8 cellular contexts compared by ENCODE assay signal in the genomic region with DNA sequence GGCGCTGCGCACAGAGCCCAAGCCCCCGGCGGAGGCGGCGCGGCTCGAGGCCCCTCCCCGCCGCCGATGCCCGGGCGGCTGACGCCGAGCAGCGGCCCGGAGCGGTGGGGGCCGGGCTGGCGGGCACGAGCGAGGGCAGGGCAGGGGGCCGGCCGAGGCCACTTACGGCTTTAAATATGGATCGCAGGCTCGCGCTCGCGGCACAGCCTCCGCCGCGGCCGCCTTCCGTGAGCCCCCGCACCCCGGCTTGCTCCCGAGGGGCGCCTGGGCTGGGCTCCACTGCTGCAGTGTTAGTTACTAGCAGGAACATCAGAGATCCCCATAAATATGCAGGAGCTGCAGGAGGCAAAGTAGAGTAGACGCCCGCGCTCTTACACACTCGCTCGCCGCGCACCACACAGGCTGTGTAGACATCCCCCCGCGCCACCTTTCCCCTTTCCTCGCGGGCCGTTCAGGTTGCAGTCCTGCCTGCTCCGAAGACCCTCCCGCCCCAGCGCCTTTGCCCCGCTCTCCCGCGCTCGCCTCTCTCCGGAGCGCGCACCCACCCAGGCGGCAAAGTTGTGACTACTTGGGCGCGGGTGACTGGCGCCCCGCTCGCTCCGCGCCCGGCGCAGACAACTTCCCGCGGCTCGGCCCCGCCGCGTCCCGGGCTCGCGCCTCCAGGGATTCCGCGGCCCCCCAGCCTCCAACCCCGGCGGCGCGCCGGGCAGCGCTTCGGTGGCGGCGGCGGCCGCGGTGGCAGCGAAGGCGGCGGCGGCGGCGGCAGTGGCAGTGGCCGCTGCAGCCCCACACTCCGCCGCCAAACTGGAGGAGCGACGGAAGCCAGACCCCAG.
A peak's percentile ranks its signal among the peaks of the same experiment; 100 is the strongest.
DNase-seq lines count a peak whose midpoint lies in the region; ATAC-seq and TF ChIP-seq lines count a peak whose summit lies in the region.

No MANE protein-coding gene starts in this region.

- in situ Hi-C loops in astrocyte of the cerebellum (cut with HindIII; ENCODE audit: low sequenced_read_pairs): no loop called here

- POLR2A ChIA-PET in OCI-LY7 (lab: Charles Lee): no interaction called here

- H4K20me1 ChIP-seq in OCI-LY7 (ENCODE audit: insufficient read depth, low read length): no peaks in the 10 kb centered on the region

- no peak for TF ChIP-seq CTCF in GM12864 (IDR thresholded peaks at IDR 0.05; ENCODE audit: low read depth, low read length, missing control alignments)
- TF ChIP-seq CTCF in astrocyte of the cerebellum (IDR thresholded peaks at IDR 0.05; ENCODE audit: low read depth, low read length, missing control alignments): no peak
- TF ChIP-seq CTCF in OCI-LY7 (conservative IDR thresholded peaks at IDR 0.05; ENCODE audit: low read length): no peak

- no peak overlapping the region for H2AFZ ChIP-seq in OCI-LY7 (ENCODE audit: low read length)

- no peaks in the 10 kb centered on the region for H3K36me3 ChIP-seq in SJSA1
- no peaks in the 10 kb centered on the region for H3K36me3 ChIP-seq in OCI-LY7 (ENCODE audit: insufficient read depth, low read length)

- BruUV-seq in OCI-LY7 (replicated peaks; lab: Mats Ljungman, UMichigan): no TSS peak

- H3K4me3 ChIP-seq in GM12864 (ENCODE audit: low read depth, low read length) (peak overlapping the region; percentile 18), SJSA1 (peak overlapping the region; percentile 41), astrocyte of the cerebellum (ENCODE audit: low read depth, low read length) (peak overlapping the region; percentile 62), OCI-LY7 (ENCODE audit: low read depth, low read length, poor library complexity, severe bottlenecking) (no peak overlapping the region)

- H3K79me2 ChIP-seq in OCI-LY7 (ENCODE audit: insufficient read depth, low read depth, low read length): no peaks in the 10 kb centered on the region

- no peaks in the 10 kb centered on the region for H3K9me2 ChIP-seq in OCI-LY7 (ENCODE audit: insufficient read depth, low read length)

- no peaks in the 10 kb centered on the region for H3K9me3 ChIP-seq in SJSA1 (replicated peaks)
- H3K9me3 ChIP-seq in OCI-LY7 (ENCODE audit: low read length): no peaks in the 10 kb centered on the region

- H3K4me1 ChIP-seq in SJSA1 (replicated peaks) (peaks cover 16% of the 10 kb centered on the region), OCI-LY7 (ENCODE audit: insufficient read depth, low read length, poor library complexity, severe bottlenecking) (no peaks in the 10 kb centered on the region)

- DNase-seq in GM12864 (ENCODE audit: low read depth) (no peak), SJSA1 (ENCODE audit: low read depth in 1 of 2, low spot score in 2 of 2) (no peak), astrocyte of the cerebellum (ENCODE audit: low read depth) (no peak), hypothalamus (lab: John Stamatoyannopoulos, UW) (peak in 43 of 51 donors; percentile 2 to 74 (median 43)), putamen (ENCODE audit: low spot score) (peak; percentile 58), OCI-LY7 (ENCODE audit: low spot score) (no peak)

- CTCF ChIA-PET in OCI-LY7 (lab: Charles Lee; ENCODE audit: unreplicated experiment): no interaction called here

- H3K4me2 ChIP-seq in OCI-LY7 (ENCODE audit: low read length): no peak overlapping the region

- intact Hi-C loops in OCI-LY7 (cut with micrococcal nuclease; ENCODE audit: unreplicated experiment): no loop called here

- ATAC-seq in HG02642 (IDR thresholded peaks at IDR 0.05; ENCODE audit: poor library complexity, unreplicated experiment): peak; percentile 44
- ATAC-seq in GM18873 (IDR thresholded peaks at IDR 0.05; ENCODE audit: low FRiP score, unreplicated experiment): no peak

- no peak overlapping the region for H3K27ac ChIP-seq in SJSA1
- H3K27ac ChIP-seq in OCI-LY7 (ENCODE audit: low read depth, low read length, poor library complexity, severe bottlenecking): no peak overlapping the region

- H3K27me3 ChIP-seq in SJSA1 (replicated peaks): peaks cover 59% of the 10 kb centered on the region

Comparison
In these comparisons a context has a peak if more than half of its experiments do, and no peak if none do; other contexts are left out.
1. DNase-seq: peak in hypothalamus (43 of 51) and putamen (single experiment); none in GM12864 (single experiment), SJSA1 (0 of 2), astrocyte of the cerebellum (single experiment) and OCI-LY7 (single experiment).